In the genomic region with DNA sequence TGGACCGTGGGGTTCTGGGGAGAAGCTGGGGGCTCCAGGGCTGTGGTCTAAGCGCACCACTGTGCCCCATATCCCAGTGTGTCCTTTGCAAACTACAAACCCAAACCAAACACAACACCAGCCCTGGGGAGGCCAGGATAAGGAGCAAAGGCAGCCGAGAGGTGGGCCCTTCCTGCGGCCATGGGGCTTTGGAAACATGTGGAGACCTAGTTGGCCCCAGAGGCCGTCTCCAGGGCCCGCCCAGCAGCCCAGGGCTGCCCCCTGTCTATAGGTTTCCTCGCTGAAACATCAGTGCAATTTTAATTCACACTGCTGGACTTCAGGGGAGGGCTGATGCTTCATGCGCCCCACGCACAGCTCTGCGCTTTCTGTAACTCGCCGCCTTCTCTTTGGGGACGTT, we compare ENCODE assay signal across 23 cellular contexts.
"Had no signal": no experiment of that assay in that cellular context is flagged by ENCODE, and none has a peak within 500 bp of the region (broad histone marks: within the 10 kb centered on the region; RNA-seq: fewer than 3 reads in every experiment).

No MANE protein-coding gene starts in this region.

- H3K36me3 ChIP-seq: colonic mucosa, heart left ventricle, upper lobe of right lung had no signal

- H3K4me1 ChIP-seq: colonic mucosa, parathyroid adenoma had no signal

- H3K27me3 ChIP-seq: colonic mucosa, heart left ventricle, testis, upper lobe of right lung had no signal

- DNase-seq: activated CD4-positive, alpha-beta memory T cell treated with anti-CD3 and anti-CD28 coated beads for 36 hours; activated CD4-positive, alpha-beta T cell treated with anti-CD3 and anti-CD28 coated beads for 4 hours; activated CD4-positive, CD25-positive, alpha-beta regulatory T cell; activated gamma-delta T cell; activated naive CD4-positive, alpha-beta T cell treated with anti-CD3 and anti-CD28 coated beads, Interleukin-2, amount 50 U/mL, for 16 hours; activated T-cell treated with anti-CD3 and anti-CD28 coated beads, Interleukin-2, amount 50 U/mL, for 72 hours; anterior cingulate cortex; central memory CD4-positive, alpha-beta T cell; colonic mucosa; heart left ventricle; islet precursor cell; left colon; nucleus accumbens; small intestine; stimulated activated CD4-positive, alpha-beta T cell treated with anti-CD3 and anti-CD28 coated beads, Interleukin-15, amount 100 ng/mL, for 24 hours; SW 1271; T-helper 17 cell; testis; upper lobe of right lung had no signal

- H3K4me3 ChIP-seq: colonic mucosa, heart left ventricle, testis, upper lobe of right lung had no signal

- ATAC-seq: activated T-cell treated with anti-CD3 and anti-CD28 coated beads, Interleukin-2, amount 50 U/mL, for 72 hours; heart left ventricle; left colon; sciatic nerve; stimulated activated memory B cell treated with anti-CD40 and anti-IgM and Interleukin-4, amounts not matched to agents 10 μg/mL and 1 μg/mL and 100 μg/mL, for 72 hours; T-helper 17 cell; upper lobe of right lung had no signal

- H3K27ac ChIP-seq: colonic mucosa, epithelial cell of prostate, parathyroid adenoma, testis, upper lobe of right lung had no signal

- H3K9me3 ChIP-seq: colonic mucosa, heart left ventricle, testis, upper lobe of right lung had no signal
